ENCODE assay signal across 8 cellular contexts in genomic region chr14:55104051-55104954, GRCh38. TPM values are rescaled to one million over a fixed set of nuclear protein-coding genes. Genes with fewer than 3 reads are reported as not detected.
DNase-seq lines count a peak whose midpoint lies in the region; ATAC-seq and TF ChIP-seq lines count a peak whose summit lies in the region.

No MANE protein-coding gene starts in this region.

- no peaks in the 10 kb centered on the region for H3K27me3 Mint-ChIP-seq in CD4-positive, CD25-positive, alpha-beta regulatory T cell
- no peaks in the 10 kb centered on the region for H3K27me3 Mint-ChIP-seq in nephron (ENCODE audit: low read depth)

- H3K4me1 ChIP-seq in CD4-positive, CD25-positive, alpha-beta regulatory T cell (ENCODE audit: control insufficient read depth, insufficient read depth, low read length, poor library complexity, severe bottlenecking) = peaks cover 53% of the 10 kb centered on the region

- peaks cover 4% of the 10 kb centered on the region for H3K36me3 Mint-ChIP-seq in CD4-positive, CD25-positive, alpha-beta regulatory T cell
- peaks cover 3% of the 10 kb centered on the region for H3K36me3 Mint-ChIP-seq in nephron (ENCODE audit: low read depth)

- no peak for TF ChIP-seq CTCF in NB4 (IDR thresholded peaks at IDR 0.05; ENCODE audit: low read depth, low read length)
- no peak for TF ChIP-seq CTCF in brain microvascular endothelial cell (IDR thresholded peaks at IDR 0.05; ENCODE audit: low read depth, low read length, missing control alignments)
- no peak for TF ChIP-seq CTCF in nephron (IDR thresholded peaks at IDR 0.05; ENCODE audit: unreplicated experiment in 3 of 3)

- H3K4me3 ChIP-seq in CD4-positive, CD25-positive, alpha-beta regulatory T cell (ENCODE audit: low read depth, low read length) = peak overlapping the region; percentile 61
- H3K4me3 ChIP-seq in NB4 (ENCODE audit: low read depth, low read length) = no peak overlapping the region
- no peak overlapping the region for H3K4me3 ChIP-seq in brain microvascular endothelial cell (ENCODE audit: low read depth, low read length)

- H3K27me3 ChIP-seq in CD4-positive, CD25-positive, alpha-beta regulatory T cell (ENCODE audit: control insufficient read depth, insufficient read depth, low read length) = no peaks in the 10 kb centered on the region
- no peaks in the 10 kb centered on the region for H3K27me3 ChIP-seq in brain microvascular endothelial cell (replicated peaks)

- peaks cover 0 to 8% (median 3%) of the 10 kb centered on the region in 7 donors for H3K9me3 Mint-ChIP-seq in CD4-positive, CD25-positive, alpha-beta regulatory T cell
- H3K9me3 Mint-ChIP-seq in nephron = peaks cover 11% of the 10 kb centered on the region

- TF ChIP-seq POLR2A in NB4 (IDR thresholded peaks at IDR 0.05; ENCODE audit: extremely low read depth, insufficient read length) = no peak

- ATAC-seq in CD4-positive, CD25-positive, alpha-beta regulatory T cell (ENCODE audit: low read depth in 2 of 2) = no peak

- peak overlapping the region; percentile 86 for H3K27ac ChIP-seq in CD4-positive, CD25-positive, alpha-beta regulatory T cell (ENCODE audit: insufficient read depth, low read length, poor library complexity, severe bottlenecking)
- peak overlapping the region; percentile 80 for H3K27ac ChIP-seq in brain microvascular endothelial cell

- peak in 1 of 3 donors; percentile 57 for DNase-seq in CD4-positive, CD25-positive, alpha-beta regulatory T cell
- peak; percentile 78 for DNase-seq in NB4 (ENCODE audit: low read depth)
- DNase-seq in brain microvascular endothelial cell = no peak
- DNase-seq in stimulated activated CD4-positive, alpha-beta T cell treated with anti-CD3 and anti-CD28 coated beads, Interleukin-4, amount 100 ng/mL, for 4 hours = no peak
- no peak for DNase-seq in AG08395 (ENCODE audit: low spot score)
- DNase-seq in kidney glomerular epithelial cell (lab: John Stamatoyannopoulos, UW) = no peak
- DNase-seq in NCI-H1417 (lab: John Stamatoyannopoulos, UW) = no peak

- peak overlapping the region; percentile 98 to 99 (median 98) for H3K27ac Mint-ChIP-seq in CD4-positive, CD25-positive, alpha-beta regulatory T cell
- peak overlapping the region; percentile 80 to 99 (median 83) for H3K27ac Mint-ChIP-seq in nephron

- peaks cover 37 to 66% (median 54%) of the 10 kb centered on the region in 4 donors for H3K4me1 Mint-ChIP-seq in CD4-positive, CD25-positive, alpha-beta regulatory T cell
- peaks cover 52% of the 10 kb centered on the region for H3K4me1 Mint-ChIP-seq in nephron

- H3K36me3 ChIP-seq in CD4-positive, CD25-positive, alpha-beta regulatory T cell (ENCODE audit: control insufficient read depth, insufficient read depth, low read length) = no peaks in the 10 kb centered on the region
- no peaks in the 10 kb centered on the region for H3K36me3 ChIP-seq in brain microvascular endothelial cell (replicated peaks)

- H3K9me3 ChIP-seq in CD4-positive, CD25-positive, alpha-beta regulatory T cell (ENCODE audit: control insufficient read depth in 2 of 2, low read length in 2 of 2) = peaks cover 2 to 5% of the 10 kb centered on the region in 2 experiments

- in situ Hi-C loops in brain microvascular endothelial cell (cut with HindIII; ENCODE audit: low pct_ligation_motif_present, low sequenced_read_pairs) = no loop called here

- H3K4me3 Mint-ChIP-seq in CD4-positive, CD25-positive, alpha-beta regulatory T cell = peak overlapping the region in 3 of 4 donors; percentile 49 to 76 (median 52)
- no peak overlapping the region for H3K4me3 Mint-ChIP-seq in nephron

RNA-seq across cellular contexts. Expression of gene LGALS3, which starts 24.7 kb away (rescaled TPM):
- 58.6 TPM for total RNA-seq in CD4-positive, CD25-positive, alpha-beta regulatory T cell
- polyA plus RNA-seq in CD4-positive, CD25-positive, alpha-beta regulatory T cell = 100 to 1,000 TPM; 163 to 313 (median 194) TPM

RNA-seq across cellular contexts. Expression of gene MAPK1IP1L, which starts 52.9 kb away (rescaled TPM):
- 193 TPM for total RNA-seq in CD4-positive, CD25-positive, alpha-beta regulatory T cell
- 100 to 1,000 TPM in 2 of 4 donors, 10 to 100 TPM in 2; 97.1 to 129 (median 101) TPM for polyA plus RNA-seq in CD4-positive, CD25-positive, alpha-beta regulatory T cell

Comparison
In these comparisons a context has a peak if more than half of its experiments do, and no peak if none do; other contexts are left out.
1. H3K4me3 Mint-ChIP-seq: peak in CD4-positive, CD25-positive, alpha-beta regulatory T cell (3 of 4); none in nephron (0 of 3).